Comparison of ENCODE assay signal across 7 cellular contexts in the genomic region with DNA sequence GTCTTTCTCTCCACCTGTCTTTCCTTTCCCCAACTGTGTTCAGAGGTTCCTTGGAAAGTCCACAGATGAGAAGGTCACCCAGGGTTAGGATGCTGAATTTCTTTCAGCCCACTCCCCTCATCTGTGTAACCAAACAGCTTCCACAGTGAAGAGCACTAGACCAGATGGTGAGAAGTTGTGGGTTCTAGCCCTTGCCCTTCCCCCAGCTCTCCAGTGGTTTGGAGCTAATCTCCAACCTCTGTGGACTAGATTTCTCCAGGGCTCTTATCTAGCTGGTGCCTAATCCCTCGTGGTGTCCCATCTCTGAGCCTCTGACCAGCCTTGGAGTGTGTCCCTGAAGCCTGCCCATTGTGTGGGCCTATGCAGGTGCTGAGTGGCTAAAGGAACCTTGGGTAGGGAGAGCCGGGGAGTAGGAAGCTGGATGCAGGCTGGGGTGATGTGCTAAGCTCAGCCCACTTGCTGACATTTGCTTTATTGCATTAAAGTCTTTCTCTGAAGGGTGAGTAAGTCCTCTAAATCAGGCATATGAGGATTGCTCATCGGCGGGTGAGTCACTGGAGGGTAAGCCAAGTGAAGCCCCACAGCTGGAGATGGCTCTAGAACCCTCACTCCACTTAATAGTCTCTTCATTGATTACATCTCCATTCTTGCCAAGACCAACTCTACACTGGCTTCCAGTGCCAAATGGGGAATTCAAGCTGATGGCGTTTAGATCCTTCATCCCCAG. TPM values are rescaled to one million over a fixed set of nuclear protein-coding genes. Genes with fewer than 3 reads are reported as not detected.
DNase-seq lines count a peak whose midpoint lies in the region; ATAC-seq, FAIRE-seq and TF ChIP-seq lines count a peak whose summit lies in the region.

No MANE protein-coding gene starts in this region.

- H3K4me1 Mint-ChIP-seq in T-helper 2 cell treated with Interferon-gamma antibody and Interleukin-4, amounts not matched to agents 5 μg/mL and 100 μg/mL, for 36 hours (ENCODE audit: low read depth) = peaks cover 23% of the 10 kb centered on the region
- H3K4me1 Mint-ChIP-seq in H9 = peaks cover 0 to 3% of the 10 kb centered on the region in 2 experiments; a peak in 2 of 4 replicates

- H3T11ph ChIP-seq in H9 (ENCODE audit: low read length) = no peak overlapping the region

- H2AFZ ChIP-seq in endothelial cell of umbilical vein (ENCODE audit: low read depth, low read length) (no peak overlapping the region), H9 (ENCODE audit: low read length) (no peak overlapping the region)

- no peak overlapping the region for H2AK5ac ChIP-seq in H9 (ENCODE audit: insufficient read length, low read length)

- no peak for TF ChIP-seq CTCF in endothelial cell of umbilical vein (IDR thresholded peaks at IDR 0.05; ENCODE audit: extremely low read depth in 1 of 2, insufficient read depth in 1 of 2, low read depth in 1 of 2, low read length in 2 of 2)
- TF ChIP-seq CTCF in H9 (conservative IDR thresholded peaks at IDR 0.05) = no peak

- H3K18ac ChIP-seq in H9 (ENCODE audit: insufficient read length, low read depth, low read length) = no peak overlapping the region

- peaks cover 5 to 10% of the 10 kb centered on the region in 2 experiments for H3K36me3 ChIP-seq in endothelial cell of umbilical vein (ENCODE audit: control insufficient read depth in 2 of 2, extremely low read depth in 1 of 2, insufficient read depth in 2 of 2, low read length in 2 of 2)
- H3K36me3 ChIP-seq in H7 (replicated peaks; ENCODE audit: control insufficient read depth, insufficient read depth, low read length) = peaks cover 20% of the 10 kb centered on the region

- H4K5ac ChIP-seq in H9 (ENCODE audit: insufficient read length, low read depth, low read length) = no peak overlapping the region

- TF ChIP-seq POLR2A in endothelial cell of umbilical vein (IDR thresholded peaks at IDR 0.05; ENCODE audit: low read depth, low read length) = no peak

- no peak overlapping the region for H3K14ac ChIP-seq in H9 (ENCODE audit: insufficient read depth, low read length)

- no peak overlapping the region for H2BK20ac ChIP-seq in H9 (ENCODE audit: low read depth, low read length, poor library complexity, severe bottlenecking)

- H3K27ac Mint-ChIP-seq in T-helper 2 cell treated with Interferon-gamma antibody and Interleukin-4, amounts not matched to agents 5 μg/mL and 100 μg/mL, for 36 hours = no peak overlapping the region
- H3K27ac Mint-ChIP-seq in H9 = no peak overlapping the region; a peak in 1 of 7 replicates

- POLR2A ChIA-PET in endothelial cell of umbilical vein (lab: Charles Lee) = interaction anchor here (0.8 to 1.6 kb wide), 8 partner anchors 9 to 202 kb away, joined by 3 to 8 read pairs (median 4); no protein-coding TSS in a partner anchor

- ATAC-seq in HG02571 (IDR thresholded peaks at IDR 0.05; ENCODE audit: unreplicated experiment) = no peak

- no peaks in the 10 kb centered on the region for H3K79me1 ChIP-seq in H9 (ENCODE audit: insufficient read depth, low read depth, low read length, poor library complexity, severe bottlenecking)

- H4K91ac ChIP-seq in H9 (ENCODE audit: insufficient read length, low read depth, low read length) = no peak overlapping the region

- H4K20me1 ChIP-seq in endothelial cell of umbilical vein (replicated peaks; ENCODE audit: control insufficient read depth, extremely low read depth, insufficient read depth, low read length) (no peaks in the 10 kb centered on the region), H9 (ENCODE audit: control insufficient read depth, insufficient read depth, insufficient read length) (no peaks in the 10 kb centered on the region)

- no peaks in the 10 kb centered on the region for H3K27me3 Mint-ChIP-seq in T-helper 2 cell treated with Interferon-gamma antibody and Interleukin-4, amounts not matched to agents 5 μg/mL and 100 μg/mL, for 36 hours (ENCODE audit: low read depth)
- H3K27me3 Mint-ChIP-seq in H9 (ENCODE audit: low read depth) = no peaks in the 10 kb centered on the region; the same call in 1 of the 2 replicates

- dilution Hi-C loops in endothelial cell of umbilical vein (cut with MboI; ENCODE audit: extremely low pct_ligation_motif_present, low sequenced_read_pairs) = no loop called here

- H3K4ac ChIP-seq in H9 (ENCODE audit: low read depth, low read length) = no peak overlapping the region

- TSS peak; percentile 77 for BruUV-seq in endothelial cell of umbilical vein (replicated peaks; lab: Mats Ljungman, UMichigan)

- H2BK120ac ChIP-seq in H9 (ENCODE audit: low read depth, low read length, poor library complexity, severe bottlenecking) = no peak overlapping the region

- H3K4me2 ChIP-seq in endothelial cell of umbilical vein (ENCODE audit: insufficient read depth, low read length) (peak overlapping the region; percentile 44), H9 (ENCODE audit: insufficient read depth, insufficient read length, low read length) (no peak overlapping the region)

- no peaks in the 10 kb centered on the region for H3K9me3 Mint-ChIP-seq in T-helper 2 cell treated with Interferon-gamma antibody and Interleukin-4, amounts not matched to agents 5 μg/mL and 100 μg/mL, for 36 hours
- H3K9me3 Mint-ChIP-seq in H9 = no peaks in the 10 kb centered on the region; a peak in 1 of 5 replicates

- H2BK15ac ChIP-seq in H9 (ENCODE audit: low read depth, low read length) = no peak overlapping the region

- CTCF ChIA-PET in endothelial cell of umbilical vein (lab: Charles Lee) = interaction anchor here (0.9 to 3.8 kb wide), 10 partner anchors 10 to 202 kb away, joined by 3 to 31 read pairs (median 6); no protein-coding TSS in a partner anchor

- intact Hi-C loops in endothelial cell of umbilical vein (cut with micrococcal nuclease) = loop anchor here (1.0 kb wide), 2 partner anchors 8 to 13 kb away; no protein-coding TSS in a partner anchor

- no peak overlapping the region for H4K8ac ChIP-seq in H9 (replicated peaks; ENCODE audit: insufficient read length, low read depth, low read length)

- WGBS in H9 (ENCODE audit: extremely low coverage, insufficient read length, low lambda C conversion rate) = no CpG with 5 or more reads among the region's 5 CpGs

- no peak overlapping the region for H2BK5ac ChIP-seq in H9 (ENCODE audit: insufficient read length, low read length)

- peak overlapping the region; percentile 94 for H3K27ac ChIP-seq in endothelial cell of umbilical vein (ENCODE audit: insufficient read depth, low read depth, low read length)
- H3K27ac ChIP-seq in H9 (ENCODE audit: insufficient read length, low read depth, low read length) = no peak overlapping the region

- H3K36me3 Mint-ChIP-seq in T-helper 2 cell treated with Interferon-gamma antibody and Interleukin-4, amounts not matched to agents 5 μg/mL and 100 μg/mL, for 36 hours (ENCODE audit: low read depth) = peaks cover 73% of the 10 kb centered on the region
- H3K36me3 Mint-ChIP-seq in H9 (ENCODE audit: insufficient read depth in 1 of 3, low read depth in 3 of 3) = peaks cover 20 to 56% (median 28%) of the 10 kb centered on the region in 3 experiments

- H3K4me1 ChIP-seq in endothelial cell of umbilical vein (ENCODE audit: control insufficient read depth, extremely low read depth, insufficient read depth, low read length) (peaks cover 39% of the 10 kb centered on the region), H9 (ENCODE audit: insufficient read depth, low read length) (no peaks in the 10 kb centered on the region)

- DNase-seq in H4 (ENCODE audit: low spot score) (peak; percentile 40), endothelial cell of umbilical vein (ENCODE audit: low read depth, low spot score) (peak; percentile 70), H9 (no peak), H7 (no peak)
- DNase-seq in T-helper 2 cell treated with Interferon-gamma antibody and Interleukin-4, amounts not matched to agents 5 μg/mL and 100 μg/mL, for 36 hours (ENCODE audit: low spot score) = peak; percentile 64
- peak; percentile 41 to 80 for DNase-seq in stimulated activated CD4-positive, alpha-beta T cell treated with anti-CD3 and anti-CD28 coated beads, Interleukin-4, amount 100 ng/mL, for 4 hours

- H3K56ac ChIP-seq in H9 (ENCODE audit: insufficient read length, low read depth, low read length) = no peak overlapping the region

- peak overlapping the region; percentile 53 for H3K9ac ChIP-seq in endothelial cell of umbilical vein (replicated peaks; ENCODE audit: extremely low read depth, insufficient read depth, low read length)
- no peak overlapping the region for H3K9ac ChIP-seq in H9 (ENCODE audit: extremely low read depth, insufficient read length, low read length)

- no peak overlapping the region for H2BK12ac ChIP-seq in H9 (ENCODE audit: insufficient read length, low read depth, low read length)

- FAIRE-seq in endothelial cell of umbilical vein (lab: Jason Lieb, UNC) = peak; percentile 81

- H3K27me3 ChIP-seq in endothelial cell of umbilical vein (ENCODE audit: control insufficient read depth in 2 of 2, insufficient read depth in 2 of 2, low read length in 2 of 2) = no peaks in the 10 kb centered on the region
- H3K27me3 ChIP-seq in H9 (ENCODE audit: insufficient read depth, low read length) = no peaks in the 10 kb centered on the region
- no peaks in the 10 kb centered on the region for H3K27me3 ChIP-seq in H7 (ENCODE audit: control insufficient read depth, insufficient read depth, low read length)

- peaks cover 37% of the 10 kb centered on the region for H3K79me2 ChIP-seq in endothelial cell of umbilical vein (ENCODE audit: control insufficient read depth, insufficient read depth, low read length)
- no peaks in the 10 kb centered on the region for H3K79me2 ChIP-seq in H9 (ENCODE audit: insufficient read depth, low read length)

- no peaks in the 10 kb centered on the region for H3K23me2 ChIP-seq in H9 (ENCODE audit: insufficient read length, low read depth, low read length, poor library complexity, severe bottlenecking)

- H3K9me1 ChIP-seq in endothelial cell of umbilical vein (replicated peaks; ENCODE audit: control insufficient read depth, extremely low read depth, insufficient read depth, low read length) = no peaks in the 10 kb centered on the region

- no peak overlapping the region for H3K4me3 Mint-ChIP-seq in T-helper 2 cell treated with Interferon-gamma antibody and Interleukin-4, amounts not matched to agents 5 μg/mL and 100 μg/mL, for 36 hours
- H3K4me3 Mint-ChIP-seq in H9 = no peak overlapping the region

- no peaks in the 10 kb centered on the region for H3K9me3 ChIP-seq in endothelial cell of umbilical vein (replicated peaks; ENCODE audit: control insufficient read depth, insufficient read depth, low read length)
- H3K9me3 ChIP-seq in H9 (ENCODE audit: control insufficient read depth, low read depth, low read length) = no peaks in the 10 kb centered on the region

- H3K23ac ChIP-seq in H9 (ENCODE audit: insufficient read length, low read depth, low read length) = no peak overlapping the region

- H3K4me3 ChIP-seq in endothelial cell of umbilical vein (replicated peaks in 1 of 3; ENCODE audit: insufficient read depth in 1 of 3, low read depth in 1 of 3, low read length in 3 of 3) (no peak overlapping the region), H7 (ENCODE audit: insufficient read depth, low read depth, low read length) (no peak overlapping the region)

RNA-seq across cellular contexts. Expression of gene DUSP5, which starts 14.9 kb away (rescaled TPM):
- 5.4 and 10.5 TPM in 2 replicates for total RNA-seq in H4 (2014; rRNA removed; shearing (Covaris generic))
- total RNA-seq in endothelial cell of umbilical vein (12.2 and 12.6 TPM in 2 replicates), H9 (2021) (29.3 and 29.4 TPM in 2 replicates)
- polyA plus RNA-seq in endothelial cell of umbilical vein = 17.5 and 25.2 TPM in 2 replicates
- polyA plus RNA-seq in endothelial cell of umbilical vein (2011; cell fraction: cytosol; rRNA removed) = 24.1 and 27.8 TPM in 2 replicates
- 49.2 and 70.2 TPM in 2 replicates for polyA plus RNA-seq in endothelial cell of umbilical vein (2011; cell fraction: nucleus; rRNA removed)
- polyA plus RNA-seq in endothelial cell of umbilical vein (2012) = 16.4 and 20.9 TPM in 2 replicates
- polyA minus RNA-seq in endothelial cell of umbilical vein = 29.2 and 38.4 TPM in 2 replicates
- 32.1 TPM for polyA minus RNA-seq in endothelial cell of umbilical vein (2011; cell fraction: cytosol; rRNA and poly(A)+ RNA removed)
- 53.7 and 58.1 TPM in 2 replicates for polyA minus RNA-seq in endothelial cell of umbilical vein (2011; cell fraction: nucleus; rRNA and poly(A)+ RNA removed)
- total RNA-seq in H7 (2014; rRNA removed; shearing (Covaris generic)) = 24.9 and 25.1 TPM in 2 replicates

RNA-seq across cellular contexts. Expression of gene SMC3, which starts 54.9 kb away (rescaled TPM):
- total RNA-seq in H4 (2014; rRNA removed; shearing (Covaris generic)) = 28.9 and 32.9 TPM in 2 replicates
- total RNA-seq in endothelial cell of umbilical vein (44.2 and 45.0 TPM in 2 replicates), H9 (2021) (80.6 and 82.4 TPM in 2 replicates)
- polyA plus RNA-seq in endothelial cell of umbilical vein = 3.1 and 5.5 TPM in 2 replicates
- polyA plus RNA-seq in endothelial cell of umbilical vein (2011; cell fraction: cytosol; rRNA removed) = 10.8 and 12.9 TPM in 2 replicates
- 10.5 and 16.9 TPM in 2 replicates for polyA plus RNA-seq in endothelial cell of umbilical vein (2011; cell fraction: nucleus; rRNA removed)
- 29.2 and 38.9 TPM in 2 replicates for polyA plus RNA-seq in endothelial cell of umbilical vein (2012)
- polyA minus RNA-seq in endothelial cell of umbilical vein = 8.4 and 8.5 TPM in 2 replicates
- polyA minus RNA-seq in endothelial cell of umbilical vein (2011; cell fraction: cytosol; rRNA and poly(A)+ RNA removed) = 19.0 TPM
- 5.5 and 8.2 TPM in 2 replicates for polyA minus RNA-seq in endothelial cell of umbilical vein (2011; cell fraction: nucleus; rRNA and poly(A)+ RNA removed)
- 33.1 and 57.6 TPM in 2 replicates for total RNA-seq in H7 (2014; rRNA removed; shearing (Covaris generic))

Comparison
In these comparisons a context has a peak if more than half of its experiments do, and no peak if none do; other contexts are left out.
1. DNase-seq: peak in H4 (single experiment), T-helper 2 cell treated with Interferon-gamma antibody and Interleukin-4, amounts not matched to agents 5 μg/mL and 100 μg/mL, for 36 hours (single experiment), endothelial cell of umbilical vein (single experiment) and stimulated activated CD4-positive, alpha-beta T cell treated with anti-CD3 and anti-CD28 coated beads, Interleukin-4, amount 100 ng/mL, for 4 hours (2 of 2); none in H9 (single experiment) and H7 (single experiment).